In genomic region chr17:21289175-21289901, GRCh38 we compare ENCODE assay signal across 9 cellular contexts. TPM values are rescaled to one million over a fixed set of nuclear protein-coding genes. Genes with fewer than 3 reads are reported as not detected.
DNase-seq lines count a peak whose midpoint lies in the region; ATAC-seq and TF ChIP-seq lines count a peak whose summit lies in the region.
"Had no signal": no experiment of that assay in that cellular context is flagged by ENCODE, and none has a peak within 500 bp of the region (broad histone marks: within the 10 kb centered on the region; RNA-seq: fewer than 3 reads in every experiment).

No MANE protein-coding gene starts in this region.

- H3K4me3 Mint-ChIP-seq in CD14-positive monocyte (peak overlapping the region in 1 of 2 donors; percentile 100), IgD-negative memory B cell (peak overlapping the region in 2 of 4 donors; percentile 92 to 94), osteocyte (ENCODE audit: unreplicated experiment) (no peak overlapping the region)

- H3K27me3 ChIP-seq in colonic mucosa: no peaks in the 10 kb centered on the region

- H3K36me3 Mint-ChIP-seq in CD14-positive monocyte (peaks cover 31 to 59% of the 10 kb centered on the region in 2 donors), IgD-negative memory B cell (no peaks in the 10 kb centered on the region), osteocyte (ENCODE audit: unreplicated experiment) (no peaks in the 10 kb centered on the region)

- H3K36me3 ChIP-seq in colonic mucosa: no peaks in the 10 kb centered on the region

- H3K27ac Mint-ChIP-seq in CD14-positive monocyte: peak overlapping the region; percentile 99 to 100 (median 99)
- peak overlapping the region; percentile 98 to 99 (median 99) for H3K27ac Mint-ChIP-seq in IgD-negative memory B cell
- H3K27ac Mint-ChIP-seq in osteocyte (ENCODE audit: unreplicated experiment): peak overlapping the region; percentile 83

- intact Hi-C loops in CD14-positive monocyte (cut with micrococcal nuclease) (loop anchor here in 1 of 2 donors (10.0 kb wide), 2 partner anchors 165 to 245 kb away; partner anchors contain the start of genes DHRS7B and USP22), colonic mucosa (cut with DNase I) (no loop called here)

- no peak overlapping the region for H3K4me3 ChIP-seq in colonic mucosa

- H3K4me1 ChIP-seq in colonic mucosa: peaks cover 21% of the 10 kb centered on the region

- H3K9me3 ChIP-seq in colonic mucosa: no peaks in the 10 kb centered on the region

- ATAC-seq in HG02870 (IDR thresholded peaks at IDR 0.05; ENCODE audit: unreplicated experiment): no peak

- peaks cover 0 to 11% (median 2%) of the 10 kb centered on the region in 7 donors for H3K9me3 Mint-ChIP-seq in CD14-positive monocyte
- peaks cover 0 to 3% (median 0%) of the 10 kb centered on the region in 3 donors for H3K9me3 Mint-ChIP-seq in IgD-negative memory B cell
- H3K9me3 Mint-ChIP-seq in osteocyte (ENCODE audit: unreplicated experiment): no peaks in the 10 kb centered on the region

- TF ChIP-seq CTCF in CD14-positive monocyte (IDR thresholded peaks at IDR 0.05) (no peak), colonic mucosa (IDR thresholded peaks at IDR 0.05) (no peak), osteocyte (IDR thresholded peaks at IDR 0.05) (no peak)

- H3K4me1 Mint-ChIP-seq in CD14-positive monocyte (peaks cover 43% of the 10 kb centered on the region), IgD-negative memory B cell (peaks cover 29 to 45% (median 43%) of the 10 kb centered on the region in 3 donors), osteocyte (ENCODE audit: unreplicated experiment) (peaks cover 47% of the 10 kb centered on the region)

- peak overlapping the region; percentile 93 for H3K27ac ChIP-seq in colonic mucosa

- H3K9ac ChIP-seq in colonic mucosa (ENCODE audit: low read depth in 2 of 2, low read length in 2 of 2): peak overlapping the region in 1 of 2 donors; percentile 93

- H3K27me3 Mint-ChIP-seq in CD14-positive monocyte (ENCODE audit: low read depth in 3 of 3) (peaks cover 5 to 9% (median 6%) of the 10 kb centered on the region in 3 donors), IgD-negative memory B cell (no peaks in the 10 kb centered on the region), osteocyte (ENCODE audit: unreplicated experiment) (no peaks in the 10 kb centered on the region)

- no peak for DNase-seq in CD14-positive monocyte (ENCODE audit: low spot score)
- no peak for DNase-seq in colonic mucosa
- DNase-seq in osteocyte (ENCODE audit: extremely low spot score, unreplicated experiment): no peak
- DNase-seq in SK-N-DZ (ENCODE audit: low spot score): no peak
- DNase-seq in mucosa of gallbladder (ENCODE audit: low spot score): no peak
- no peak for DNase-seq in activated effector memory CD4-positive, alpha-beta T cell treated with anti-CD3 and anti-CD28 coated beads, Interleukin-2, amount 50 U/mL, for 16 hours
- DNase-seq: NCI-H526 had no signal

RNA-seq across cellular contexts. Expression of gene MAP2K3, which starts 4.8 kb away (rescaled TPM):
- polyA plus RNA-seq in CD14-positive monocyte (100 to 1,000 TPM; 107 to 166 TPM), IgD-negative memory B cell (131 TPM)
- total RNA-seq in colonic mucosa (10 to 100 TPM; 64.5 to 67.1 TPM), osteocyte (33.1 and 36.2 TPM in 2 replicates), mucosa of gallbladder (74.0 TPM)
- polyA plus RNA-seq in SK-N-DZ (2014; cell fraction: cytosol; rRNA removed): 8.6 and 9.6 TPM in 2 replicates
- 11.4 and 12.4 TPM in 2 replicates for polyA plus RNA-seq in SK-N-DZ (2014; cell fraction: nucleus; rRNA removed)

RNA-seq across cellular contexts. Expression of gene NATD1, which starts 36.1 kb away (rescaled TPM):
- polyA plus RNA-seq in CD14-positive monocyte: 1 to 10 TPM; 3.0 to 3.8 TPM
- polyA plus RNA-seq in IgD-negative memory B cell: 0.45 TPM
- total RNA-seq in colonic mucosa: 1 to 10 TPM; 1.8 to 5.2 TPM
- 18.5 and 18.8 TPM in 2 replicates for total RNA-seq in osteocyte
- polyA plus RNA-seq in SK-N-DZ (2014; cell fraction: cytosol; rRNA removed): 4.1 and 4.2 TPM in 2 replicates
- 2.5 and 5.0 TPM in 2 replicates for polyA plus RNA-seq in SK-N-DZ (2014; cell fraction: nucleus; rRNA removed)
- 20.6 TPM for total RNA-seq in mucosa of gallbladder
